Comparison of ENCODE assay signal across 11 cellular contexts in the genomic region with DNA sequence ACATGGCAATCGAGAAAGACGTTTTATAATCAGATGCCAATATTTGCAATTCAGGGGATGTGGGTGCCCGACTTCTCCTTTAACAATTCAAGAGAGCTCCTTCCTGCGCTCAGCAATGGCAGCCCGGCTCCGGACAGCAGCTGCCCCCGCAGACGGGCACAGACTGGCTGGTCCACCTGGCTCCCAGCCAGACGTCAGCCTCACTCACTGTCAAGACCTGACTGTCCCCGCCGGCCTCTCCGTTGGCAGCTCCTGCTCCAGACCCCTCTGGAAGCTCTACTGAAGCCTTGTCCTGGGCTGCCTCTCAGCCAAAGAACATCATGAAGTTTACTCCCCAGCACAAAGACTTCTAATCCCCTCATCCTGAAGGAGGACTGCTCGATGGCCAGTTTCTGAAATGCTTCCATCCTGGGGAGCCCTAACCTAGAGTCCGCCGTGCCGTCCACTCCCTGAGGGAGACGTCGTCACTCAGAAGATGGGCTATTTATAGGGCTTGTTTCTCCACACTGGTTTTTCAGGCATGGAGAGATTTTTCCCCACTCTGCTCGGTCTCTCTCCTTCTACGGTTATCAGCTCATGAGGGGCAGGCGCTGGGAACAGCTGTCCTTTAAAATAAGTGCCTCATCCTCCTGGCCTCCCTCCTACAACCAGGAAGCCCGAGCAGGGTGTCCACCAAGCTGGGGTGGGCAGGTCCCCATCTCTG.
DNase-seq lines count a peak whose midpoint lies in the region; ATAC-seq and TF ChIP-seq lines count a peak whose summit lies in the region.
"Had no signal": no experiment of that assay in that cellular context is flagged by ENCODE, and none has a peak within 500 bp of the region (broad histone marks: within the 10 kb centered on the region; RNA-seq: fewer than 3 reads in every experiment).

No MANE protein-coding gene starts in this region.

- no peak overlapping the region for H3K9ac ChIP-seq in trophoblast cell (ENCODE audit: low read length)

- TF ChIP-seq POLR2A in vagina (IDR thresholded peaks at IDR 0.05), result no peak

- H3K14ac ChIP-seq in trophoblast cell (ENCODE audit: low read length), result no peak overlapping the region

- peak overlapping the region; percentile 26 for H3K18ac ChIP-seq in trophoblast cell (ENCODE audit: low read length)

- no peak for DNase-seq in activated T-cell treated with anti-CD3 and anti-CD28 coated beads, Interleukin-2, amount 50 U/mL, for 72 hours
- DNase-seq in activated T-cell treated with anti-CD3 and anti-CD28 coated beads for 4 hours, result no peak
- peak; percentile 48 to 90 (median 76) for DNase-seq in head of caudate nucleus
- peak in 1 of 2 donors; percentile 35 for DNase-seq in trophoblast cell
- no peak for DNase-seq in vagina (ENCODE audit: extremely low spot score in 2 of 2)
- DNase-seq in activated CD4-positive, alpha-beta T cell treated with anti-CD3 and anti-CD28 coated beads, Interleukin-2, amount 10 ng/mL, durations not matched to agents 7 days and 5 days, result no peak
- no peak for DNase-seq in GM23338 (ENCODE audit: low spot score)
- DNase-seq: activated CD4-positive, alpha-beta T cell treated with anti-CD3 and anti-CD28 coated beads, Interleukin-2, amount 50 U/mL, for 48 hours; activated naive CD4-positive, alpha-beta T cell treated with anti-CD3 and anti-CD28 coated beads, Interleukin-2, amount 50 U/mL, for 16 hours; NCI-H1417 treated with DMSO at 0.1 percent for 48 hours had no signal

- H3K23ac ChIP-seq in trophoblast cell (ENCODE audit: low read length), result no peak overlapping the region

- CTCF ChIA-PET in activated CD4-positive, alpha-beta T cell treated with anti-CD3 and anti-CD28 coated beads, Interleukin-2, amount 10 ng/mL, durations not matched to agents 7 days and 5 days (lab: Charles Lee), result no interaction called here

- H3K36me3 ChIP-seq in trophoblast cell (ENCODE audit: control insufficient read depth in 1 of 2, insufficient read depth in 2 of 2, low read length in 2 of 2) (peaks cover 75 to 76% of the 10 kb centered on the region in 2 experiments), vagina (peaks cover 0 to 13% of the 10 kb centered on the region in 2 donors), GM23338 (ENCODE audit: insufficient read depth) (peaks cover 20% of the 10 kb centered on the region)

- H3K79me1 ChIP-seq in trophoblast cell (ENCODE audit: low read length), result no peaks in the 10 kb centered on the region

- no peak overlapping the region for H2BK12ac ChIP-seq in trophoblast cell (ENCODE audit: low read length)

- peaks cover 0 to 5% of the 10 kb centered on the region in 2 donors for H3K36me3 Mint-ChIP-seq in activated T-cell treated with anti-CD3 and anti-CD28 coated beads, Interleukin-2, amount 50 U/mL, for 72 hours (ENCODE audit: insufficient read depth in 2 of 2)
- peaks cover 9% of the 10 kb centered on the region for H3K36me3 Mint-ChIP-seq in activated CD4-positive, alpha-beta T cell treated with anti-CD3 and anti-CD28 coated beads, Interleukin-2, amount 10 ng/mL, durations not matched to agents 7 days and 5 days (ENCODE audit: low read depth)
- peaks cover 58% of the 10 kb centered on the region for H3K36me3 Mint-ChIP-seq in GM23338 (ENCODE audit: low read depth)

- H3K79me2 ChIP-seq in trophoblast cell (ENCODE audit: control insufficient read depth, insufficient read depth, low read length, poor library complexity), result no peaks in the 10 kb centered on the region
- peaks cover 15% of the 10 kb centered on the region for H3K79me2 ChIP-seq in GM23338 (replicated peaks; ENCODE audit: insufficient read depth)

- no peak overlapping the region for H4K12ac ChIP-seq in trophoblast cell (ENCODE audit: low read depth, low read length)

- POLR2A ChIA-PET in activated CD4-positive, alpha-beta T cell treated with anti-CD3 and anti-CD28 coated beads, Interleukin-2, amount 10 ng/mL, durations not matched to agents 7 days and 5 days (lab: Charles Lee), result no interaction called here

- no peak overlapping the region for H3K4ac ChIP-seq in trophoblast cell (ENCODE audit: low read depth, low read length)

- H2AK5ac ChIP-seq in trophoblast cell (ENCODE audit: low read length), result no peak overlapping the region

- no peaks in the 10 kb centered on the region for H3K9me3 Mint-ChIP-seq in activated T-cell treated with anti-CD3 and anti-CD28 coated beads, Interleukin-2, amount 50 U/mL, for 72 hours
- no peaks in the 10 kb centered on the region for H3K9me3 Mint-ChIP-seq in activated CD4-positive, alpha-beta T cell treated with anti-CD3 and anti-CD28 coated beads, Interleukin-2, amount 10 ng/mL, durations not matched to agents 7 days and 5 days
- no peaks in the 10 kb centered on the region for H3K9me3 Mint-ChIP-seq in GM23338

- no peak overlapping the region for H3K4me3 Mint-ChIP-seq in activated T-cell treated with anti-CD3 and anti-CD28 coated beads, Interleukin-2, amount 50 U/mL, for 72 hours
- no peak overlapping the region for H3K4me3 Mint-ChIP-seq in activated CD4-positive, alpha-beta T cell treated with anti-CD3 and anti-CD28 coated beads, Interleukin-2, amount 10 ng/mL, durations not matched to agents 7 days and 5 days
- H3K4me3 Mint-ChIP-seq in GM23338, result no peak overlapping the region

- TF ChIP-seq CTCF in vagina (IDR thresholded peaks at IDR 0.05) (no peak), GM23338 (conservative IDR thresholded peaks at IDR 0.05; ENCODE audit: low read depth in 2 of 2) (no peak)

- H2AFZ ChIP-seq in trophoblast cell (ENCODE audit: insufficient read depth, low read length, poor library complexity) (no peak overlapping the region), GM23338 (no peak overlapping the region)

- H2BK5ac ChIP-seq in trophoblast cell (ENCODE audit: low read depth, low read length, poor library complexity), result no peak overlapping the region

- no peaks in the 10 kb centered on the region for H3K4me1 Mint-ChIP-seq in activated T-cell treated with anti-CD3 and anti-CD28 coated beads, Interleukin-2, amount 50 U/mL, for 72 hours (ENCODE audit: low read depth)
- no peaks in the 10 kb centered on the region for H3K4me1 Mint-ChIP-seq in activated CD4-positive, alpha-beta T cell treated with anti-CD3 and anti-CD28 coated beads, Interleukin-2, amount 10 ng/mL, durations not matched to agents 7 days and 5 days
- peaks cover 6% of the 10 kb centered on the region; the same call in 2 of the 3 replicates for H3K4me1 Mint-ChIP-seq in GM23338

- H3K4me3 ChIP-seq in trophoblast cell (ENCODE audit: low read depth, low read length) (no peak overlapping the region), vagina (peak overlapping the region in 1 of 2 donors; percentile 27), GM23338 (no peak overlapping the region)

- H3K4me1 ChIP-seq in trophoblast cell (ENCODE audit: control insufficient read depth in 1 of 2, insufficient read depth in 2 of 2, low read length in 2 of 2) (peaks cover 0 to 4% of the 10 kb centered on the region in 2 experiments), vagina (peaks cover 48% of the 10 kb centered on the region), GM23338 (ENCODE audit: insufficient read depth) (no peaks in the 10 kb centered on the region)

- H3K9me3 ChIP-seq in trophoblast cell (ENCODE audit: insufficient read depth, low read depth, low read length) (peaks cover 4% of the 10 kb centered on the region), vagina (no peaks in the 10 kb centered on the region)

- H3K27ac ChIP-seq in trophoblast cell (ENCODE audit: low read depth, low read length), result no peak overlapping the region
- peak overlapping the region; percentile 89 for H3K27ac ChIP-seq in vagina
- no peak overlapping the region for H3K27ac ChIP-seq in GM23338 (ENCODE audit: low read depth)

- no peak for ATAC-seq in activated T-cell treated with anti-CD3 and anti-CD28 coated beads, Interleukin-2, amount 50 U/mL, for 72 hours (replicated peaks in 1 of 2)
- no peak for ATAC-seq in GM21390 (IDR thresholded peaks at IDR 0.05; ENCODE audit: unreplicated experiment)
- ATAC-seq in GM23338, result no peak

- H4K91ac ChIP-seq in trophoblast cell (ENCODE audit: low read depth, low read length), result no peak overlapping the region

- no peaks in the 10 kb centered on the region; the same call in 1 of the 2 replicates for H3F3A ChIP-seq in GM23338 (replicated peaks; ENCODE audit: low read depth)

- H3K27me3 Mint-ChIP-seq in activated T-cell treated with anti-CD3 and anti-CD28 coated beads, Interleukin-2, amount 50 U/mL, for 72 hours (ENCODE audit: low read depth), result no peaks in the 10 kb centered on the region
- no peaks in the 10 kb centered on the region for H3K27me3 Mint-ChIP-seq in activated CD4-positive, alpha-beta T cell treated with anti-CD3 and anti-CD28 coated beads, Interleukin-2, amount 10 ng/mL, durations not matched to agents 7 days and 5 days
- H3K27me3 Mint-ChIP-seq in GM23338 (ENCODE audit: insufficient read depth, low read depth, poor library complexity), result peaks cover 4% of the 10 kb centered on the region

- peaks cover 9% of the 10 kb centered on the region for H4K20me1 ChIP-seq in GM23338 (replicated peaks; ENCODE audit: insufficient read depth)

- H3K9me2 ChIP-seq in GM23338 (ENCODE audit: insufficient read depth), result no peaks in the 10 kb centered on the region

- H3K27me3 ChIP-seq in trophoblast cell (ENCODE audit: insufficient read depth, low read length) (no peaks in the 10 kb centered on the region), vagina (no peaks in the 10 kb centered on the region), GM23338 (ENCODE audit: insufficient read depth) (no peaks in the 10 kb centered on the region)

- no peak overlapping the region for H3K4me2 ChIP-seq in trophoblast cell (ENCODE audit: low read length)
- no peak overlapping the region for H3K4me2 ChIP-seq in GM23338

- intact Hi-C loops in head of caudate nucleus (cut with DNase I) (no loop called here), vagina (cut with DNase I) (loop anchor here (5.0 to 10.0 kb wide), 2 partner anchors 34 to 56 kb away; no protein-coding TSS in a partner anchor)

- no peak overlapping the region for H2BK120ac ChIP-seq in trophoblast cell (ENCODE audit: insufficient read depth, low read length, poor library complexity)

- peak overlapping the region; percentile 24 for H3K27ac Mint-ChIP-seq in activated T-cell treated with anti-CD3 and anti-CD28 coated beads, Interleukin-2, amount 50 U/mL, for 72 hours
- H3K27ac Mint-ChIP-seq in activated CD4-positive, alpha-beta T cell treated with anti-CD3 and anti-CD28 coated beads, Interleukin-2, amount 10 ng/mL, durations not matched to agents 7 days and 5 days, result no peak overlapping the region
- no peak overlapping the region for H3K27ac Mint-ChIP-seq in GM23338

- no CpG with 5 or more reads among the region's 22 CpGs for WGBS in trophoblast cell (ENCODE audit: extremely low coverage, insufficient coverage, insufficient read length)

- no peak overlapping the region for H4K8ac ChIP-seq in trophoblast cell (ENCODE audit: low read depth, low read length)

TF ChIP-seq in GM23338, 12 proteins besides CTCF, POLR2A, EP300 and RAD21:
- no peak for TF ChIP-seq JUNB (IDR thresholded peaks at IDR 0.05; ENCODE audit: unreplicated experiment)

Comparison
In these comparisons a context has a peak if more than half of its experiments do, and no peak if none do; other contexts are left out.
1. DNase-seq: peak in head of caudate nucleus (42 of 42); none in activated T-cell treated with anti-CD3 and anti-CD28 coated beads, Interleukin-2, amount 50 U/mL, for 72 hours (0 of 2), activated T-cell treated with anti-CD3 and anti-CD28 coated beads for 4 hours (single experiment), vagina (0 of 2), activated CD4-positive, alpha-beta T cell treated with anti-CD3 and anti-CD28 coated beads, Interleukin-2, amount 10 ng/mL, durations not matched to agents 7 days and 5 days (single experiment) and GM23338 (single experiment).